ENCODE assay signal across 8 cellular contexts in genomic region chr14:67695394-67695949, GRCh38. TPM values are rescaled to one million over a fixed set of nuclear protein-coding genes. Genes with fewer than 3 reads are reported as not detected.
A peak's percentile ranks its signal among the peaks of the same experiment; 100 is the strongest.
DNase-seq lines count a peak whose midpoint lies in the region; ATAC-seq and TF ChIP-seq lines count a peak whose summit lies in the region.

RDH11 (minus strand) TSS chr14:67695764; CDS start chr14:67695703, 61 bp downstream.

- peak within 1 kb of the TSS; percentile 83; the same call in 1 of the 2 replicates for H2AFZ ChIP-seq in OCI-LY3 (ENCODE audit: low read depth, low read length)

- peak within 1 kb of the TSS; percentile 98 for H3K27ac Mint-ChIP-seq in endothelial cell (ENCODE audit: unreplicated experiment)

- peaks cover 12% of the 10 kb centered on the region for H3K4me1 Mint-ChIP-seq in endothelial cell (ENCODE audit: unreplicated experiment)

- DNase-seq in Caki2 (ENCODE audit: low read depth), result peak; percentile 80
- DNase-seq in activated CD8-positive, alpha-beta memory T cell treated with anti-CD3 and anti-CD28 coated beads, Interleukin-2, amount 50 U/mL, for 48 hours, result peak; percentile 85
- DNase-seq in endothelial cell (ENCODE audit: low spot score), result peak; percentile 75
- peak; percentile 91 for DNase-seq in midbrain (lab: John Stamatoyannopoulos, UW)
- DNase-seq in stimulated activated CD8-positive, alpha-beta memory T cell treated with anti-CD3 and anti-CD28 coated beads, Interleukin-2, amount 100 ng/mL, for 1 hour (ENCODE audit: low read depth in 2 of 2), result peak; percentile 53 to 64

- H3K4me2 ChIP-seq in OCI-LY3 (ENCODE audit: low read length), result peak within 1 kb of the TSS; percentile 50

- H4K20me1 ChIP-seq in OCI-LY3 (ENCODE audit: insufficient read depth, low read length), result peaks cover 13% of the 10 kb centered on the region

- H3K9me3 ChIP-seq in HUES6 (ENCODE audit: control insufficient read depth, insufficient read depth, low read depth, low read length) (no peaks in the 10 kb centered on the region), OCI-LY3 (ENCODE audit: insufficient read depth, low read length) (no peaks in the 10 kb centered on the region)

- H3K27ac ChIP-seq in HUES6 (ENCODE audit: low read depth, low read length), result peak within 1 kb of the TSS; percentile 73; the same call in 1 of the 2 replicates
- H3K27ac ChIP-seq in OCI-LY3 (ENCODE audit: low read length), result peak within 1 kb of the TSS; percentile 76

- H3K36me3 ChIP-seq in HUES6 (ENCODE audit: control insufficient read depth, insufficient read depth, low read length), result peaks cover 31% of the 10 kb centered on the region
- H3K36me3 ChIP-seq in OCI-LY3 (replicated peaks; ENCODE audit: low read depth, low read length), result peaks cover 29% of the 10 kb centered on the region

- H3K9me3 Mint-ChIP-seq in endothelial cell (ENCODE audit: unreplicated experiment), result no peaks in the 10 kb centered on the region

- H3K27me3 Mint-ChIP-seq in endothelial cell (ENCODE audit: unreplicated experiment), result peaks cover 2% of the 10 kb centered on the region

- peaks cover 41% of the 10 kb centered on the region for H3K79me2 ChIP-seq in OCI-LY3 (ENCODE audit: low read length)

- H3K9ac ChIP-seq in HUES6 (ENCODE audit: low read length) (peak within 1 kb of the TSS; percentile 97), OCI-LY3 (ENCODE audit: low read length) (peak within 1 kb of the TSS; percentile 83)

- ATAC-seq in GM21390 (IDR thresholded peaks at IDR 0.05; ENCODE audit: unreplicated experiment), result peak; percentile 89

- peak within 1 kb of the TSS; percentile 99 for H3K4me3 Mint-ChIP-seq in endothelial cell (ENCODE audit: unreplicated experiment)

- in situ Hi-C loops in Caki2 (cut with HindIII; ENCODE audit: low pct_unique_long_range_greater_than_20kb, low sequenced_read_pairs), result no loop called here

- H3K4me3 ChIP-seq in HUES6 (ENCODE audit: low read depth, low read length), result peak within 1 kb of the TSS; percentile 100
- peak within 1 kb of the TSS; percentile 78 for H3K4me3 ChIP-seq in OCI-LY3 (ENCODE audit: low read length)

- H3K36me3 Mint-ChIP-seq in endothelial cell (ENCODE audit: low read depth, unreplicated experiment), result peaks cover 15% of the 10 kb centered on the region

- H3K27me3 ChIP-seq in HUES6 (ENCODE audit: control insufficient read depth, insufficient read depth, low read length), result no peaks in the 10 kb centered on the region; the same call in 1 of the 2 replicates
- no peaks in the 10 kb centered on the region for H3K27me3 ChIP-seq in OCI-LY3 (ENCODE audit: low read depth, low read length)

- no peak for TF ChIP-seq CTCF in OCI-LY3 (IDR thresholded peaks at IDR 0.05; ENCODE audit: low read depth, low read length)
- no peak for TF ChIP-seq CTCF in endothelial cell (IDR thresholded peaks at IDR 0.05; ENCODE audit: unreplicated experiment)

- H3K4me1 ChIP-seq in HUES6 (ENCODE audit: control insufficient read depth, insufficient read depth, low read length), result no peaks in the 10 kb centered on the region
- H3K4me1 ChIP-seq in OCI-LY3 (ENCODE audit: low read length), result peaks cover 4% of the 10 kb centered on the region

RNA-seq across cellular contexts. Expression of gene RDH11, which starts in this region (rescaled TPM):
- 33.2 and 37.7 TPM in 2 replicates for total RNA-seq in Caki2 (2014; rRNA removed; shearing (Covaris generic); ENCODE audit: low replicate concordance)
- 50.2 TPM for total RNA-seq in endothelial cell (ENCODE audit: unreplicated experiment)

Comparison
In these comparisons a context has a peak if more than half of its experiments do, and no peak if none do; other contexts are left out.
1. Peak in every context shown above with its lines: DNase-seq, ATAC-seq, H3K4me3 ChIP-seq and H3K27ac ChIP-seq.